10 cellular contexts compared by ENCODE assay signal in genomic region chr7:97801108-97801507, GRCh38.
A peak's percentile ranks its signal among the peaks of the same experiment; 100 is the strongest.
DNase-seq lines count a peak whose midpoint lies in the region; ATAC-seq and TF ChIP-seq lines count a peak whose summit lies in the region.
"Had no signal": no experiment of that assay in that cellular context is flagged by ENCODE, and none has a peak within 500 bp of the region (broad histone marks: within the 10 kb centered on the region; RNA-seq: fewer than 3 reads in every experiment).

No MANE protein-coding gene starts in this region.

- POLR2A ChIA-PET in activated CD8-positive, alpha-beta T cell treated with anti-CD3 and anti-CD28 coated beads for 36 hours (lab: Charles Lee) = no interaction called here
- POLR2A ChIA-PET in activated CD8-positive, alpha-beta T cell treated with anti-CD3 and anti-CD28 coated beads, Interleukin-2, amount 10 ng/mL, durations not matched to agents 7 days and 5 days (lab: Charles Lee) = no interaction called here

- intact Hi-C loops in activated CD8-positive, alpha-beta T cell treated with anti-CD3 and anti-CD28 coated beads for 36 hours (cut with micrococcal nuclease) = no loop called here

- CTCF ChIA-PET in activated CD8-positive, alpha-beta T cell treated with anti-CD3 and anti-CD28 coated beads for 36 hours (lab: Charles Lee) = no interaction called here
- CTCF ChIA-PET in activated CD8-positive, alpha-beta T cell treated with anti-CD3 and anti-CD28 coated beads, Interleukin-2, amount 10 ng/mL, durations not matched to agents 7 days and 5 days (lab: Charles Lee) = no interaction called here

- no peak for ATAC-seq in activated CD8-positive, alpha-beta T cell treated with anti-CD3 and anti-CD28 coated beads for 36 hours
- ATAC-seq in activated CD8-positive, alpha-beta T cell treated with anti-CD3 and anti-CD28 coated beads, Interleukin-2, amount 10 ng/mL, durations not matched to agents 7 days and 5 days = no peak
- ATAC-seq in HG03097 (IDR thresholded peaks at IDR 0.05; ENCODE audit: low FRiP score, unreplicated experiment) (no peak), GM18870 (IDR thresholded peaks at IDR 0.05; ENCODE audit: unreplicated experiment) (no peak)
- ATAC-seq: A549 had no signal

- no peak overlapping the region for H3K4me3 Mint-ChIP-seq in activated CD8-positive, alpha-beta T cell treated with anti-CD3 and anti-CD28 coated beads for 36 hours
- no peak overlapping the region for H3K4me3 Mint-ChIP-seq in activated CD8-positive, alpha-beta T cell treated with anti-CD3 and anti-CD28 coated beads, Interleukin-2, amount 10 ng/mL, durations not matched to agents 7 days and 5 days
- H3K4me3 Mint-ChIP-seq: CD8-positive, alpha-beta memory T cell had no signal

- TF ChIP-seq CTCF in activated CD8-positive, alpha-beta T cell treated with anti-CD3 and anti-CD28 coated beads for 36 hours (IDR thresholded peaks at IDR 0.05) = no peak
- peak; percentile 12 for TF ChIP-seq CTCF in GM12873 (IDR thresholded peaks at IDR 0.05; ENCODE audit: insufficient read depth, low read depth, low read length, missing control alignments)

- H3K9me3 Mint-ChIP-seq in activated CD8-positive, alpha-beta T cell treated with anti-CD3 and anti-CD28 coated beads for 36 hours = peaks cover 1% of the 10 kb centered on the region
- H3K9me3 Mint-ChIP-seq in activated CD8-positive, alpha-beta T cell treated with anti-CD3 and anti-CD28 coated beads, Interleukin-2, amount 10 ng/mL, durations not matched to agents 7 days and 5 days (ENCODE audit: insufficient read depth) = no peaks in the 10 kb centered on the region

- no peaks in the 10 kb centered on the region for H3K4me1 Mint-ChIP-seq in activated CD8-positive, alpha-beta T cell treated with anti-CD3 and anti-CD28 coated beads for 36 hours (ENCODE audit: low read depth)
- no peaks in the 10 kb centered on the region for H3K4me1 Mint-ChIP-seq in activated CD8-positive, alpha-beta T cell treated with anti-CD3 and anti-CD28 coated beads, Interleukin-2, amount 10 ng/mL, durations not matched to agents 7 days and 5 days (ENCODE audit: low read depth)
- H3K4me1 Mint-ChIP-seq: CD8-positive, alpha-beta memory T cell had no signal

- H3K27me3 Mint-ChIP-seq in activated CD8-positive, alpha-beta T cell treated with anti-CD3 and anti-CD28 coated beads for 36 hours = peaks cover 9% of the 10 kb centered on the region
- no peaks in the 10 kb centered on the region for H3K27me3 Mint-ChIP-seq in activated CD8-positive, alpha-beta T cell treated with anti-CD3 and anti-CD28 coated beads, Interleukin-2, amount 10 ng/mL, durations not matched to agents 7 days and 5 days (ENCODE audit: low read depth)

- H3K36me3 Mint-ChIP-seq in activated CD8-positive, alpha-beta T cell treated with anti-CD3 and anti-CD28 coated beads for 36 hours (ENCODE audit: low read depth) = no peaks in the 10 kb centered on the region
- H3K36me3 Mint-ChIP-seq in activated CD8-positive, alpha-beta T cell treated with anti-CD3 and anti-CD28 coated beads, Interleukin-2, amount 10 ng/mL, durations not matched to agents 7 days and 5 days (ENCODE audit: low read depth) = no peaks in the 10 kb centered on the region
- H3K36me3 Mint-ChIP-seq: CD8-positive, alpha-beta memory T cell had no signal

- DNase-seq in activated CD8-positive, alpha-beta T cell treated with anti-CD3 and anti-CD28 coated beads for 36 hours = peak; percentile 9
- no peak for DNase-seq in activated CD8-positive, alpha-beta T cell treated with anti-CD3 and anti-CD28 coated beads, Interleukin-2, amount 10 ng/mL, durations not matched to agents 7 days and 5 days
- DNase-seq in NAMALWA (ENCODE audit: low spot score) (peak; percentile 33), NOMO-1 treated with DMSO at 0.1 percent for 48 hours (lab: John Stamatoyannopoulos, UW; ENCODE audit: unreplicated experiment) (no peak)
- DNase-seq: Caco-2; CD8-positive, alpha-beta memory T cell had no signal

- no peak overlapping the region for H3K27ac Mint-ChIP-seq in activated CD8-positive, alpha-beta T cell treated with anti-CD3 and anti-CD28 coated beads for 36 hours
- H3K27ac Mint-ChIP-seq in activated CD8-positive, alpha-beta T cell treated with anti-CD3 and anti-CD28 coated beads, Interleukin-2, amount 10 ng/mL, durations not matched to agents 7 days and 5 days = no peak overlapping the region
- H3K27ac Mint-ChIP-seq: CD8-positive, alpha-beta memory T cell had no signal

Comparison
In these comparisons a context has a peak if more than half of its experiments do, and no peak if none do; other contexts are left out.
1. DNase-seq: peak in activated CD8-positive, alpha-beta T cell treated with anti-CD3 and anti-CD28 coated beads for 36 hours (single experiment) and NAMALWA (single experiment); none in activated CD8-positive, alpha-beta T cell treated with anti-CD3 and anti-CD28 coated beads, Interleukin-2, amount 10 ng/mL, durations not matched to agents 7 days and 5 days (single experiment) and NOMO-1 treated with DMSO at 0.1 percent for 48 hours (single experiment).